In the genomic region with DNA sequence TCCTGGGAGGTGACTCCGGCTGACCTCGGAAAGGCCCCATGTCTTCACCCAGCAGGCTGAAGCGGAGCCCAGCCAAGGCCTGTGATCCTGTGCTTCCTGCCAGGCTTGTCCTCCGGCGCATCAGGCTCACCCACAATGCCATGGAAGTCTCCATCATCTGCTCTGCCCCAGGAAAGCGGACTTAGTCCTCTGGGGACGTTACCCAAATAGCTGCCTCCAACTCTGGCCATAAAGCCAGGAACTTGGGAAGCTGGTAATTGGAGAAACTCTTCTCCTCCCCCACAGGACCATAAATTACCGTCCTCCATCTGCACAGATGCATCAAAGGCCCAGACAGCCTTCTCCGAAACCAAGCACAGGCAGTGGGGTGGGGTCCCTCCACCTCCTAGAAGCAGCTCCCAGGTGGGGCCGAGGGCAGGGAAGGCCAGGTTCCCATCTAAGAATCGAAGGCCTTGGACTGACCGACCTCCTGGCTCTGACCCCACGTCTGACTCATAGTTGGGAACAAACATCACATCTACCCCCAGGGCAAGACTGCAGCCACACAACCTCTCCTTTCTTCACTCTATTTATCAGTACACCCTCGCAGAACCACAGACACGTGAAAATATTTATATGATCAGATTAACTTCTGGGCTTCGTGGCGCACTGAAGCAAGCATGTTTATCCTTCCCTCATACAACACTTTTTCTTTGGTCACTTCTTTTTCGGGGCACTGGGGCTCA, we compare ENCODE assay signal across 10 cellular contexts. TPM values are rescaled to one million over a fixed set of nuclear protein-coding genes. Genes with fewer than 3 reads are reported as not detected.
DNase-seq lines count a peak whose midpoint lies in the region; ATAC-seq, FAIRE-seq and TF ChIP-seq lines count a peak whose summit lies in the region.
"Had no signal": no experiment of that assay in that cellular context is flagged by ENCODE, and none has a peak within 500 bp of the region (broad histone marks: within the 10 kb centered on the region; RNA-seq: fewer than 3 reads in every experiment).

No MANE protein-coding gene starts in this region.

- no peaks in the 10 kb centered on the region for H3K27me3 ChIP-seq in OCI-LY1 (ENCODE audit: insufficient read depth, low read length)
- no peaks in the 10 kb centered on the region for H3K27me3 ChIP-seq in muscle layer of colon (ENCODE audit: control insufficient read depth in 1 of 2, insufficient read depth in 2 of 2, low read length in 2 of 2)

- peak overlapping the region; percentile 93 for H3K27ac ChIP-seq in OCI-LY1 (ENCODE audit: low read depth, low read length, poor library complexity, severe bottlenecking)
- peak overlapping the region; percentile 66 for H3K27ac ChIP-seq in muscle layer of colon (ENCODE audit: low read depth, low read length)
- no peak overlapping the region for H3K27ac ChIP-seq in OCI-LY7 (ENCODE audit: low read depth, low read length, poor library complexity, severe bottlenecking)

- H2AFZ ChIP-seq in OCI-LY1 (ENCODE audit: low read length) (no peak overlapping the region), OCI-LY7 (ENCODE audit: low read length) (no peak overlapping the region)

- H3K79me2 ChIP-seq in OCI-LY1 (ENCODE audit: insufficient read depth, low read length) (peaks cover 10% of the 10 kb centered on the region; the same call in 1 of the 2 replicates), OCI-LY7 (ENCODE audit: insufficient read depth, low read depth, low read length) (no peaks in the 10 kb centered on the region)

- no peaks in the 10 kb centered on the region for H3K9me3 ChIP-seq in OCI-LY1 (ENCODE audit: low read length)
- no peaks in the 10 kb centered on the region for H3K9me3 ChIP-seq in muscle layer of colon (ENCODE audit: low read length)
- H3K9me3 ChIP-seq in OCI-LY7 (ENCODE audit: low read length) = no peaks in the 10 kb centered on the region

- DNase-seq in AG10803 (ENCODE audit: low read depth) (peak; percentile 85), epidermal melanocyte (ENCODE audit: insufficient read length, low spot score) (peak; percentile 51), GM19239 (ENCODE audit: insufficient read length, low spot score) (no peak), NCI-H2081 treated with DMSO at 0.1 percent for 48 hours (lab: John Stamatoyannopoulos, UW) (no peak), OCI-LY7 (ENCODE audit: low spot score) (no peak)
- DNase-seq: activated T-cell treated with anti-CD3 and anti-CD28 coated beads for 4 hours, NCI-H524 treated with DMSO at 0.1 percent for 48 hours had no signal

- no peak overlapping the region; the same call in 1 of the 2 replicates for H3K9ac ChIP-seq in OCI-LY1 (ENCODE audit: low read length)
- H3K9ac ChIP-seq in muscle layer of colon (ENCODE audit: low read length) = no peak overlapping the region

- peaks cover 4% of the 10 kb centered on the region; the same call in 1 of the 2 replicates for H3F3A ChIP-seq in OCI-LY1 (ENCODE audit: insufficient read depth, low read length)

- intact Hi-C loops in OCI-LY7 (cut with micrococcal nuclease; ENCODE audit: unreplicated experiment) = no loop called here

- H3K4me2 ChIP-seq in OCI-LY1 (ENCODE audit: low read length) = no peak overlapping the region
- H3K4me2 ChIP-seq in OCI-LY7 (ENCODE audit: low read length) = no peak overlapping the region

- POLR2A ChIA-PET in OCI-LY7 (lab: Charles Lee) = interaction anchor here (0.6 to 1.9 kb wide), 2 partner anchors 10 to 1508 kb away, joined by 3 to 6 read pairs; no protein-coding TSS in a partner anchor

- H3K36me3 ChIP-seq in OCI-LY1 (ENCODE audit: insufficient read depth, low read length) (peaks cover 56% of the 10 kb centered on the region; the same call in 1 of the 2 replicates), muscle layer of colon (ENCODE audit: insufficient read depth, low read length) (no peaks in the 10 kb centered on the region), OCI-LY7 (ENCODE audit: insufficient read depth, low read length) (no peaks in the 10 kb centered on the region)

- H3K4me3 ChIP-seq in AG10803 (ENCODE audit: low read length) = no peak overlapping the region
- no peak overlapping the region for H3K4me3 ChIP-seq in OCI-LY1 (ENCODE audit: low read depth, low read length, poor library complexity, severe bottlenecking)
- H3K4me3 ChIP-seq in muscle layer of colon (ENCODE audit: low read depth in 1 of 2, low read length in 2 of 2) = no peak overlapping the region
- no peak overlapping the region for H3K4me3 ChIP-seq in OCI-LY7 (ENCODE audit: low read depth, low read length, poor library complexity, severe bottlenecking)

- TF ChIP-seq CTCF in AG10803 (conservative IDR thresholded peaks at IDR 0.05; ENCODE audit: low read length) (no peak), OCI-LY1 (IDR thresholded peaks at IDR 0.05; ENCODE audit: low read length) (no peak), OCI-LY7 (conservative IDR thresholded peaks at IDR 0.05; ENCODE audit: low read length) (no peak)

- CTCF ChIA-PET in OCI-LY7 (lab: Charles Lee; ENCODE audit: unreplicated experiment) = no interaction called here

- FAIRE-seq in GM19239 (lab: Jason Lieb, UNC) = no peak

- H3K4me1 ChIP-seq in OCI-LY1 (ENCODE audit: insufficient read depth, low read length, severe bottlenecking) = peaks cover 92% of the 10 kb centered on the region
- H3K4me1 ChIP-seq in muscle layer of colon (ENCODE audit: insufficient read depth, low read length) = peaks cover 46% of the 10 kb centered on the region
- no peaks in the 10 kb centered on the region for H3K4me1 ChIP-seq in OCI-LY7 (ENCODE audit: insufficient read depth, low read length, poor library complexity, severe bottlenecking)

- no TSS peak for BruUV-seq in OCI-LY7 (replicated peaks; lab: Mats Ljungman, UMichigan)

- H4K20me1 ChIP-seq in OCI-LY1 (ENCODE audit: insufficient read depth, low read length) (no peaks in the 10 kb centered on the region), OCI-LY7 (ENCODE audit: insufficient read depth, low read length) (no peaks in the 10 kb centered on the region)

- no peak for ATAC-seq in HG03045 (IDR thresholded peaks at IDR 0.05; ENCODE audit: unreplicated experiment)

- H3K9me2 ChIP-seq in OCI-LY1 (ENCODE audit: low read depth, low read length) = no peaks in the 10 kb centered on the region
- H3K9me2 ChIP-seq in OCI-LY7 (ENCODE audit: insufficient read depth, low read length) = no peaks in the 10 kb centered on the region

RNA-seq across cellular contexts. Expression of a gene that starts 56.4 kb away (rescaled TPM):
- total RNA-seq in OCI-LY7 (2014; rRNA removed; shearing (Covaris generic)) = 0.13 and 0.73 TPM in 2 replicates
- total RNA-seq in OCI-LY7 (2022) = 0.42 and 0.77 TPM in 2 replicates

Comparison
In these comparisons a context has a peak if more than half of its experiments do, and no peak if none do; other contexts are left out.
1. DNase-seq: peak in AG10803 (single experiment) and epidermal melanocyte (single experiment); none in GM19239 (single experiment), NCI-H2081 treated with DMSO at 0.1 percent for 48 hours (single experiment) and OCI-LY7 (single experiment).